ENCODE assay signal across 35 cellular contexts in the genomic region with DNA sequence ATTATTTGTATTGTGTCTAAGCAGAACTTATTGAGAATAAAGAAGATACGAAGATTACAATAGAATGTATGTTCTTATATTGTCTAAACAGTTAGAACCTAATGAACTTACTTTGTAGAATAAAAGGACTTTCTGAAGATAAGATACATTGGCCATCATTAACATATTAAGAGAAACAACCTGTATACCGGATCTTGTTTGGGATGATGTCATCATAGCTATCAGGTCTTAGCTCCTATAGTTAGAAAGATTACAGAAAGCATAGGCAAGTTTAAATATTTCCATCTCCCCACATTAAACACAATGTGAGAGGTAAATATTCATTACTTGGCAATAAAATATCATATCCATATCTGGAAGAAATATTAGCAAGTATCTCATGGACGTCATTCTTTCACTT.
"Had no signal": no experiment of that assay in that cellular context is flagged by ENCODE, and none has a peak within 500 bp of the region (broad histone marks: within the 10 kb centered on the region; RNA-seq: fewer than 3 reads in every experiment).

No MANE protein-coding gene starts in this region.

- H3K9me3 ChIP-seq: MG63 had no signal

- H3K27ac ChIP-seq: KMS-11 had no signal

- H3K4me2 ChIP-seq: KMS-11 had no signal

- H3K27me3 ChIP-seq: MG63 had no signal

- H3K9ac ChIP-seq: KMS-11 had no signal

- DNase-seq: Karpas-422, Kasumi-1, KG1, MG63, MM.1S, MV-4-11, NCI-H1048, NCI-H1092, NCI-H1092 treated with DMSO at 0.1 percent for 48 hours, NCI-H1105, NCI-H1105 treated with DMSO at 0.1 percent for 48 hours, NCI-H1417, NCI-H1417 treated with DMSO at 0.1 percent for 48 hours, NCI-H1436, NCI-H1436 treated with DMSO at 0.1 percent for 48 hours, NCI-H146, NCI-H1694, NCI-H1694 treated with DMSO at 0.1 percent for 48 hours, NCI-H187, NCI-H187 treated with DMSO at 0.1 percent for 48 hours, NCI-H1930, NCI-H2029, NCI-H2029 treated with DMSO at 0.1 percent for 48 hours, NCI-H2081, NCI-H2081 treated with DMSO at 0.1 percent for 48 hours, NCI-H2107, NCI-H2171, NCI-H2171 treated with DMSO at 0.1 percent for 48 hours, NCI-H2227 treated with DMSO at 0.1 percent for 48 hours, NCI-H226, NCI-H345, NCI-H446, NCI-H446 treated with DMSO at 0.1 percent for 48 hours, NCI-H510A had no signal

- H3K36me3 ChIP-seq: MG63 had no signal

- H3K4me3 ChIP-seq: MG63 had no signal
